11 cellular contexts compared by ENCODE assay signal in genomic region chr15:70259640-70260066, GRCh38.
DNase-seq lines count a peak whose midpoint lies in the region; ATAC-seq and TF ChIP-seq lines count a peak whose summit lies in the region.
"Had no signal": no experiment of that assay in that cellular context is flagged by ENCODE, and none has a peak within 500 bp of the region (broad histone marks: within the 10 kb centered on the region; RNA-seq: fewer than 3 reads in every experiment).

No MANE protein-coding gene starts in this region.

- H3K27me3 ChIP-seq in CD8-positive, alpha-beta T cell (ENCODE audit: insufficient read depth, low read length), result no peaks in the 10 kb centered on the region
- H3K27me3 ChIP-seq: vagina had no signal

- H3K27ac Mint-ChIP-seq in CD8-positive, alpha-beta T cell, result peak overlapping the region; percentile 96
- H3K27ac Mint-ChIP-seq in activated CD8-positive, alpha-beta T cell treated with anti-CD3 and anti-CD28 coated beads for 36 hours, result peak overlapping the region; percentile 6

- H3K4me1 Mint-ChIP-seq in CD8-positive, alpha-beta T cell (ENCODE audit: low read depth), result peaks cover 52% of the 10 kb centered on the region
- H3K4me1 Mint-ChIP-seq in activated CD8-positive, alpha-beta T cell treated with anti-CD3 and anti-CD28 coated beads for 36 hours (ENCODE audit: low read depth), result peaks cover 56% of the 10 kb centered on the region

- no peaks in the 10 kb centered on the region for H3K36me3 Mint-ChIP-seq in CD8-positive, alpha-beta T cell
- H3K36me3 Mint-ChIP-seq in activated CD8-positive, alpha-beta T cell treated with anti-CD3 and anti-CD28 coated beads for 36 hours (ENCODE audit: low read depth), result no peaks in the 10 kb centered on the region

- POLR2A ChIA-PET in CD8-positive, alpha-beta T cell (lab: Charles Lee), result interaction anchor here (1.0 to 2.0 kb wide), 6 partner anchors 13 to 252 kb away, joined by 3 to 7 read pairs (median 4); partner anchors contain the start of gene TLE3
- POLR2A ChIA-PET in activated CD8-positive, alpha-beta T cell treated with anti-CD3 and anti-CD28 coated beads for 36 hours (lab: Charles Lee), result interaction anchor here (0.6 to 1.4 kb wide), 5 partner anchors 9 to 160 kb away, joined by 3 to 8 read pairs (median 4); no protein-coding TSS in a partner anchor

- no peaks in the 10 kb centered on the region for H3K9me3 Mint-ChIP-seq in CD8-positive, alpha-beta T cell
- peaks cover 2% of the 10 kb centered on the region for H3K9me3 Mint-ChIP-seq in activated CD8-positive, alpha-beta T cell treated with anti-CD3 and anti-CD28 coated beads for 36 hours

- no peak for ATAC-seq in CD8-positive, alpha-beta T cell
- ATAC-seq in activated CD8-positive, alpha-beta T cell treated with anti-CD3 and anti-CD28 coated beads for 36 hours, result no peak
- ATAC-seq in sciatic nerve, result no peak

- no peaks in the 10 kb centered on the region for H3K36me3 ChIP-seq in CD8-positive, alpha-beta T cell (ENCODE audit: insufficient read depth, low read length)
- H3K36me3 ChIP-seq: vagina had no signal

- no peak overlapping the region for H3K27ac ChIP-seq in CD8-positive, alpha-beta T cell (ENCODE audit: low read depth, low read length)
- H3K27ac ChIP-seq: vagina had no signal

- peaks cover 43% of the 10 kb centered on the region for H3K4me1 ChIP-seq in CD8-positive, alpha-beta T cell (ENCODE audit: insufficient read depth, low read length)

- H3K4me3 Mint-ChIP-seq in CD8-positive, alpha-beta T cell, result peak overlapping the region; percentile 76
- no peak overlapping the region for H3K4me3 Mint-ChIP-seq in activated CD8-positive, alpha-beta T cell treated with anti-CD3 and anti-CD28 coated beads for 36 hours

- DNase-seq in CD8-positive, alpha-beta T cell, result no peak
- DNase-seq in HFF-Myc (ENCODE audit: extremely low read depth, low read depth) (no peak), left kidney (ENCODE audit: low read depth, low spot score) (peak; percentile 47), NOMO-1 treated with DMSO at 0.1 percent for 48 hours (lab: John Stamatoyannopoulos, UW; ENCODE audit: unreplicated experiment) (no peak), sciatic nerve (ENCODE audit: low spot score) (no peak), NCI-H2196 (lab: John Stamatoyannopoulos, UW; ENCODE audit: unreplicated experiment) (no peak)
- no peak for DNase-seq in activated CD8-positive, alpha-beta T cell treated with anti-CD3 and anti-CD28 coated beads for 36 hours
- DNase-seq in central memory CD4-positive, alpha-beta T cell, result no peak
- DNase-seq: amniotic stem cell, NCI-H446 treated with DMSO at 0.1 percent for 48 hours had no signal

- CTCF ChIA-PET in CD8-positive, alpha-beta T cell (lab: Charles Lee), result interaction anchor here (0.5 to 0.7 kb wide), 2 partner anchors 56 to 1375 kb away, joined by 3 read pairs; no protein-coding TSS in a partner anchor
- CTCF ChIA-PET in activated CD8-positive, alpha-beta T cell treated with anti-CD3 and anti-CD28 coated beads for 36 hours (lab: Charles Lee), result interaction anchor here (1.6 to 2.7 kb wide), 4 partner anchors 10 to 120 kb away, joined by 4 to 10 read pairs (median 6); no protein-coding TSS in a partner anchor

- H3K4me3 ChIP-seq in CD8-positive, alpha-beta T cell (ENCODE audit: low read depth, low read length), result no peak overlapping the region
- H3K4me3 ChIP-seq in HFF-Myc (replicated peaks; ENCODE audit: low read depth, low read length), result no peak overlapping the region
- H3K4me3 ChIP-seq: vagina had no signal

- peak; percentile 16 for TF ChIP-seq CTCF in CD8-positive, alpha-beta T cell (IDR thresholded peaks at IDR 0.05)
- TF ChIP-seq CTCF in HFF-Myc (IDR thresholded peaks at IDR 0.05; ENCODE audit: low read depth, low read length, missing control alignments), result peak; percentile 35
- TF ChIP-seq CTCF in activated CD8-positive, alpha-beta T cell treated with anti-CD3 and anti-CD28 coated beads for 36 hours (IDR thresholded peaks at IDR 0.05), result no peak

- H3K9me3 ChIP-seq in CD8-positive, alpha-beta T cell (ENCODE audit: low read length), result no peaks in the 10 kb centered on the region
- H3K9me3 ChIP-seq: vagina had no signal

- no peaks in the 10 kb centered on the region for H3K27me3 Mint-ChIP-seq in CD8-positive, alpha-beta T cell (ENCODE audit: low read depth)
- H3K27me3 Mint-ChIP-seq in activated CD8-positive, alpha-beta T cell treated with anti-CD3 and anti-CD28 coated beads for 36 hours, result peaks cover 6% of the 10 kb centered on the region

- intact Hi-C loops in CD8-positive, alpha-beta T cell (cut with DNase I, micrococcal nuclease), result loop anchor here (2.0 to 5.0 kb wide), 2 partner anchors 163 to 233 kb away; partner anchors contain the start of gene TLE3 (in 1 of the 2)
- intact Hi-C loops in activated CD8-positive, alpha-beta T cell treated with anti-CD3 and anti-CD28 coated beads for 36 hours (cut with micrococcal nuclease), result no loop called here
- intact Hi-C loops in sciatic nerve (cut with DNase I), result no loop called here

Comparison
In these comparisons a context has a peak if more than half of its experiments do, and no peak if none do; other contexts are left out.
1. intact Hi-C loops: an anchor here in CD8-positive, alpha-beta T cell (2.0 to 5.0 kb wide); none called in activated CD8-positive, alpha-beta T cell treated with anti-CD3 and anti-CD28 coated beads for 36 hours and sciatic nerve.